Comparison of ENCODE assay signal across 11 cellular contexts in genomic region chr18:50659091-50660003, GRCh38.
DNase-seq lines count a peak whose midpoint lies in the region; ATAC-seq and TF ChIP-seq lines count a peak whose summit lies in the region.
"Had no signal": no experiment of that assay in that cellular context is flagged by ENCODE, and none has a peak within 500 bp of the region (broad histone marks: within the 10 kb centered on the region; RNA-seq: fewer than 3 reads in every experiment).

No MANE protein-coding gene starts in this region.

- H3K4me3 ChIP-seq in epithelial cell of esophagus (ENCODE audit: low read length): no peak overlapping the region
- H3K4me3 ChIP-seq in muscle layer of duodenum (ENCODE audit: low read depth in 1 of 2, low read length in 2 of 2): no peak overlapping the region

- peaks cover 0 to 8% of the 10 kb centered on the region in 2 donors for H3K9me3 ChIP-seq in muscle layer of duodenum (ENCODE audit: control insufficient read depth in 1 of 2, low read length in 2 of 2)

- ATAC-seq in HG02884 (IDR thresholded peaks at IDR 0.05; ENCODE audit: unreplicated experiment) (no peak), GM19455 (IDR thresholded peaks at IDR 0.05; ENCODE audit: unreplicated experiment) (no peak), GM18498 (IDR thresholded peaks at IDR 0.05; ENCODE audit: unreplicated experiment) (no peak)

- H3K4me1 ChIP-seq in muscle layer of duodenum (ENCODE audit: control insufficient read depth in 1 of 2, insufficient read depth in 2 of 2, low read length in 2 of 2): peaks cover 0 to 8% of the 10 kb centered on the region in 2 donors

- peak; percentile 26 for TF ChIP-seq CTCF in epithelial cell of esophagus (IDR thresholded peaks at IDR 0.05; ENCODE audit: insufficient read depth, low read depth, low read length, missing control alignments)

- H3K27me3 ChIP-seq in muscle layer of duodenum (ENCODE audit: low read depth, low read length): no peaks in the 10 kb centered on the region

- DNase-seq in DMS 273 treated with DMSO at 0.1 percent for 48 hours (lab: John Stamatoyannopoulos, UW): peak; percentile 47
- DNase-seq in NCI-H524 treated with DMSO at 0.1 percent for 48 hours (lab: John Stamatoyannopoulos, UW): peak; percentile 36
- DNase-seq in epithelial cell of esophagus (ENCODE audit: low read depth): peak; percentile 64
- DNase-seq in NCI-H345 treated with DMSO at 0.1 percent for 48 hours (lab: John Stamatoyannopoulos, UW; ENCODE audit: unreplicated experiment): no peak
- DNase-seq: COR-L47, mesenchymal stem cell, NCI-H1092 had no signal

- H3K36me3 ChIP-seq in muscle layer of duodenum (ENCODE audit: control insufficient read depth in 1 of 2, insufficient read depth in 2 of 2, low read length in 2 of 2): no peaks in the 10 kb centered on the region

- H3K27ac ChIP-seq in muscle layer of duodenum (ENCODE audit: low read length): peak overlapping the region; percentile 61
